In the genomic region with DNA sequence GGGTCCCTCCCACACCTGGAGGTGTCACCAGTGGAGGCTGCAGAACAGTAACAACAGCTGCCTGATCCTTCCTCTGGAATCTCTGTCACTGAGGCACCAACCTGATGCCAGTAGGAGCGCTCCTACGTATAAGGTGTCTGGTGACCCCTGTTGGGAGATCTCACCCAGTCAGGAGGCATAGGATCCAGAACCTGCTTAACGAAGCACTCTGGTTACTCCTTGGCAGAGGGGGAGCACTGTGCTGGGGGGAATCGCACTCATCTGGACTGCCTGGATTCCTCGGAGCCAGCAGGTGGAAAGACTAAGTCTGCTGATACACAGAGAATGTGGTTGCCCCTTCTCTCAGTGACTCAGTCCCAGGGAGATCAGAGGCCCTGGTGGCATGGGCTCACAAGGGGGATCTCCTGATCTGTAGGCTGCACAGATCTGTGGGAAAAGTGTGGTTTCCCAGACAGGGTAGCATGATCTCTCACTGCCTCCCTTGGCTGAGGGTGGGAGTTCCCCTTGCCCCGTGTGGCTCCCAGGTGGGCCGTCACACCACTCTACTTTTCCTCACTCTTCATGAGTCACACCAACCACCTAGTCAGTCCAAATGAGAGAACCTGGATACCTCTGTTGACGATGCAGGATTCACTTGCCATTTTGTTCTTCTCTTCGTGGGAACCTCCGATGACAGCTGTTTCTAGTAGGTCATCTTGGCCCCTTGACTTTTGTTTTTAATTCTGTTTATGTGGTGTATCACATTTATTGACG, we compare ENCODE assay signal across 1 cellular context.
TF ChIP-seq lines count a peak whose summit lies in the region.

No MANE protein-coding gene starts in this region.

TF ChIP-seq in WTC11, 78 proteins besides CTCF, POLR2A, EP300 and RAD21 (continued from another document):
- no peak for TF ChIP-seq ZNF317 (CRISPR knock-in tag; IDR thresholded peaks at IDR 0.05; ENCODE audit: borderline replicate concordance, low read depth)
